Comparison of ENCODE assay signal across 8 cellular contexts in genomic region chr20:17525650-17526049, GRCh38. TPM values are rescaled to one million over a fixed set of nuclear protein-coding genes. Genes with fewer than 3 reads are reported as not detected.
DNase-seq lines count a peak whose midpoint lies in the region; ATAC-seq and TF ChIP-seq lines count a peak whose summit lies in the region.

No MANE protein-coding gene starts in this region.

- H2AK5ac ChIP-seq in H9 (ENCODE audit: insufficient read length, low read length), result no peak overlapping the region

- H3K79me1 ChIP-seq in H9 (ENCODE audit: insufficient read depth, low read depth, low read length, poor library complexity, severe bottlenecking), result no peaks in the 10 kb centered on the region

- intact Hi-C loops in Caco-2 (cut with micrococcal nuclease; ENCODE audit: unreplicated experiment), result no loop called here
- intact Hi-C loops in tibial artery (cut with DNase I; ENCODE audit: low total_unique reads), result no loop called here

- H3K27me3 ChIP-seq in Caco-2 (replicated peaks; ENCODE audit: control insufficient read depth, insufficient read depth, low read length) (no peaks in the 10 kb centered on the region), H9 (ENCODE audit: insufficient read depth, low read length) (no peaks in the 10 kb centered on the region), tibial artery (no peaks in the 10 kb centered on the region)

- H3K9ac ChIP-seq in H9 (ENCODE audit: extremely low read depth, insufficient read length, low read length), result no peak overlapping the region

- no peaks in the 10 kb centered on the region for H3K36me3 ChIP-seq in Caco-2 (ENCODE audit: control insufficient read depth, insufficient read depth, low read length)
- no peaks in the 10 kb centered on the region for H3K36me3 ChIP-seq in tibial artery

- no peak overlapping the region for H2BK15ac ChIP-seq in H9 (ENCODE audit: low read depth, low read length)

- H3K4me3 Mint-ChIP-seq in Caco-2 (ENCODE audit: unreplicated experiment), result no peak overlapping the region
- H3K4me3 Mint-ChIP-seq in H9, result 0 out of 5 replicates have a peak overlapping the region, but pooled peaks of 1 of the 2 experiments have one; percentile 13

- H3K4ac ChIP-seq in H9 (ENCODE audit: low read depth, low read length), result no peak overlapping the region

- no peaks in the 10 kb centered on the region for H3K23me2 ChIP-seq in H9 (ENCODE audit: insufficient read length, low read depth, low read length, poor library complexity, severe bottlenecking)

- no peak overlapping the region for H3T11ph ChIP-seq in H9 (ENCODE audit: low read length)

- DNase-seq in Caco-2 (peak; percentile 68 to 77), H9 (peak; percentile 74), NCI-H524 treated with DMSO at 0.1 percent for 48 hours (lab: John Stamatoyannopoulos, UW) (peak; percentile 21), epithelial cell of esophagus (ENCODE audit: low read depth) (peak; percentile 78), AML-193 (lab: John Stamatoyannopoulos, UW) (no peak), tibial artery (no peak)
- no peak for DNase-seq in activated naive CD4-positive, alpha-beta T cell treated with anti-CD3 and anti-CD28 coated beads, Interleukin-2, amount 50 U/mL, for 16 hours

- H3K4me1 Mint-ChIP-seq in Caco-2 (ENCODE audit: low read depth, unreplicated experiment), result peaks cover 15% of the 10 kb centered on the region
- H3K4me1 Mint-ChIP-seq in H9, result peaks cover 6 to 12% of the 10 kb centered on the region in 2 experiments

- H3K4me3 ChIP-seq in Caco-2 (ENCODE audit: low read depth, low read length) (no peak overlapping the region), epithelial cell of esophagus (ENCODE audit: low read length) (no peak overlapping the region), tibial artery (no peak overlapping the region)

- no peaks in the 10 kb centered on the region for H4K20me1 ChIP-seq in H9 (ENCODE audit: control insufficient read depth, insufficient read depth, insufficient read length)

- H2BK120ac ChIP-seq in H9 (ENCODE audit: low read depth, low read length, poor library complexity, severe bottlenecking), result no peak overlapping the region

- CTCF ChIA-PET in Caco-2 (lab: Charles Lee), result interaction anchor here (0.6 kb wide), 1 partner anchor 11 kb away, joined by 3 read pairs; no protein-coding TSS in a partner anchor

- H4K91ac ChIP-seq in H9 (ENCODE audit: insufficient read length, low read depth, low read length), result no peak overlapping the region

- H4K5ac ChIP-seq in H9 (ENCODE audit: insufficient read length, low read depth, low read length), result no peak overlapping the region

- no peak overlapping the region for H4K8ac ChIP-seq in H9 (replicated peaks; ENCODE audit: insufficient read length, low read depth, low read length)

- no peak overlapping the region for H2BK20ac ChIP-seq in H9 (ENCODE audit: low read depth, low read length, poor library complexity, severe bottlenecking)

- H3K27ac Mint-ChIP-seq in Caco-2 (ENCODE audit: unreplicated experiment), result no peak overlapping the region
- H3K27ac Mint-ChIP-seq in H9, result no peak overlapping the region

- no peak overlapping the region for H3K18ac ChIP-seq in H9 (ENCODE audit: insufficient read length, low read depth, low read length)

- H3K9me3 ChIP-seq in Caco-2, result no peaks in the 10 kb centered on the region
- H3K9me3 ChIP-seq in H9 (ENCODE audit: control insufficient read depth, low read depth, low read length), result no peaks in the 10 kb centered on the region
- H3K9me3 ChIP-seq in tibial artery, result no peaks in the 10 kb centered on the region

- H3K27ac ChIP-seq in H9 (ENCODE audit: insufficient read length, low read depth, low read length) (no peak overlapping the region), tibial artery (no peak overlapping the region)

- H3K4me1 ChIP-seq in Caco-2 (peaks cover 9% of the 10 kb centered on the region), H9 (ENCODE audit: insufficient read depth, low read length) (no peaks in the 10 kb centered on the region), tibial artery (peaks cover 0 to 3% (median 0%) of the 10 kb centered on the region in 4 donors)

- H3K27me3 Mint-ChIP-seq in Caco-2 (ENCODE audit: insufficient read depth, unreplicated experiment), result no peaks in the 10 kb centered on the region
- H3K27me3 Mint-ChIP-seq in H9 (ENCODE audit: low read depth), result peaks cover 16% of the 10 kb centered on the region

- no peak for ATAC-seq in HG03159 (IDR thresholded peaks at IDR 0.05; ENCODE audit: unreplicated experiment)

- H3K9me3 Mint-ChIP-seq in Caco-2 (ENCODE audit: unreplicated experiment), result no peaks in the 10 kb centered on the region
- H3K9me3 Mint-ChIP-seq in H9, result no peaks in the 10 kb centered on the region

- H3K36me3 Mint-ChIP-seq in Caco-2 (ENCODE audit: insufficient read depth, unreplicated experiment), result no peaks in the 10 kb centered on the region
- H3K36me3 Mint-ChIP-seq in H9 (ENCODE audit: insufficient read depth in 1 of 3, low read depth in 3 of 3), result no peaks in the 10 kb centered on the region; a peak in 1 of 7 replicates

- no TSS peak for BruUV-seq in Caco-2 (replicated peaks; lab: Mats Ljungman, UMichigan)

- no peak overlapping the region for H2BK12ac ChIP-seq in H9 (ENCODE audit: insufficient read length, low read depth, low read length)

- H2BK5ac ChIP-seq in H9 (ENCODE audit: insufficient read length, low read length), result no peak overlapping the region

- H3K4me2 ChIP-seq in H9 (ENCODE audit: insufficient read depth, insufficient read length, low read length), result peak overlapping the region; percentile 36

- POLR2A ChIA-PET in Caco-2 (lab: Charles Lee), result no interaction called here

- H2AFZ ChIP-seq in H9 (ENCODE audit: low read length), result peak overlapping the region; percentile 96

- H3K23ac ChIP-seq in H9 (ENCODE audit: insufficient read length, low read depth, low read length), result no peak overlapping the region

- no peak overlapping the region for H3K14ac ChIP-seq in H9 (ENCODE audit: insufficient read depth, low read length)

- no peak overlapping the region for H3K56ac ChIP-seq in H9 (ENCODE audit: insufficient read length, low read depth, low read length)

- H3K79me2 ChIP-seq in H9 (ENCODE audit: insufficient read depth, low read length), result no peaks in the 10 kb centered on the region

- TF ChIP-seq CTCF in Caco-2 (IDR thresholded peaks at IDR 0.05; ENCODE audit: insufficient read depth in 1 of 2, low read depth in 1 of 2, low read length in 1 of 2, severe bottlenecking in 1 of 2, unreplicated experiment in 1 of 2), result no peak
- no peak for TF ChIP-seq CTCF in H9 (conservative IDR thresholded peaks at IDR 0.05)
- no peak for TF ChIP-seq CTCF in epithelial cell of esophagus (IDR thresholded peaks at IDR 0.05; ENCODE audit: insufficient read depth, low read depth, low read length, missing control alignments)
- TF ChIP-seq CTCF in tibial artery (IDR thresholded peaks at IDR 0.05), result no peak

RNA-seq across cellular contexts. Expression of gene BFSP1, which starts 5.5 kb away (rescaled TPM):
- total RNA-seq in Caco-2 (2022) (20.4 and 22.7 TPM in 2 replicates), H9 (2021) (8.6 and 9.4 TPM in 2 replicates)

RNA-seq across cellular contexts. Expression of gene DSTN, which starts 44.2 kb away (rescaled TPM):
- total RNA-seq in Caco-2 (2022), result 313 and 318 TPM in 2 replicates
- total RNA-seq in H9 (2021), result 145 and 148 TPM in 2 replicates

Comparison
In these comparisons a context has a peak if more than half of its experiments do, and no peak if none do; other contexts are left out.
1. DNase-seq: peak in Caco-2 (2 of 2), H9 (single experiment), NCI-H524 treated with DMSO at 0.1 percent for 48 hours (single experiment) and epithelial cell of esophagus (single experiment); none in AML-193 (0 of 2), tibial artery (0 of 2) and activated naive CD4-positive, alpha-beta T cell treated with anti-CD3 and anti-CD28 coated beads, Interleukin-2, amount 50 U/mL, for 16 hours (single experiment).